Comparison of ENCODE assay signal across 17 cellular contexts in the genomic region with DNA sequence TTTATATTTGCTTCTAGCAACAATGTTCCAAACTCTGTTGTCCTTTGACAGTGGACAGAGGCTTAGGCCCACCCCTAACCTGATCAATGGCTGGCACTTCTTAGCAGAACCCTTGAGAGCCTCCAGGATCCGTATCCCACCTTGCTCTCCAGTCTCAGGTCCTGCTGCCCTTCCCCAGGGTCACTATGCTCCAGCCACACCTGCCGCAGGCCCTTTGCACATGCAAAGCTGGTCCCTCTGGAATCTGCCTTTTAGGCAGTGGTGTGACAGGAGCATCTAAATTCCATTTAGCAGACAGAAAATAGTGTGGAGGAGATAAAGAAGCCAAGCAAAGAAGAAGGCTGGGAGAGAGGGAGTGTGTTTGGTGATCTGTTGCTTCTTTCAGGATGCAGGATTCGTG.
DNase-seq lines count a peak whose midpoint lies in the region; ATAC-seq and TF ChIP-seq lines count a peak whose summit lies in the region.
"Had no signal": no experiment of that assay in that cellular context is flagged by ENCODE, and none has a peak within 500 bp of the region (broad histone marks: within the 10 kb centered on the region; RNA-seq: fewer than 3 reads in every experiment).

No MANE protein-coding gene starts in this region.

- H3K9me3 ChIP-seq in sigmoid colon, result no peaks in the 10 kb centered on the region
- no peaks in the 10 kb centered on the region for H3K9me3 ChIP-seq in suprapubic skin
- H3K9me3 ChIP-seq: HAP-1 had no signal

- TF ChIP-seq CTCF in VCaP (conservative IDR thresholded peaks at IDR 0.05) (no peak), sigmoid colon (IDR thresholded peaks at IDR 0.05) (no peak), suprapubic skin (IDR thresholded peaks at IDR 0.05) (no peak)

- peak overlapping the region; percentile 67 for H3K27ac ChIP-seq in VCaP
- peak overlapping the region in 1 of 4 donors; percentile 47 for H3K27ac ChIP-seq in sigmoid colon
- no peak overlapping the region for H3K27ac ChIP-seq in suprapubic skin
- H3K27ac ChIP-seq: 22Rv1 had no signal

- no peak for ATAC-seq in GM18858 (IDR thresholded peaks at IDR 0.05; ENCODE audit: unreplicated experiment)
- ATAC-seq: GM23338 had no signal

- H3K4me1 ChIP-seq in sigmoid colon (peaks cover 0 to 18% (median 16%) of the 10 kb centered on the region in 4 donors), suprapubic skin (no peaks in the 10 kb centered on the region)

- TF ChIP-seq EP300 in sigmoid colon (IDR thresholded peaks at IDR 0.05) (no peak), suprapubic skin (IDR thresholded peaks at IDR 0.05) (no peak)

- intact Hi-C loops in sigmoid colon (cut with DNase I), result no loop called here

- TF ChIP-seq POLR2A in sigmoid colon (IDR thresholded peaks at IDR 0.05), result no peak
- no peak for TF ChIP-seq POLR2A in suprapubic skin (IDR thresholded peaks at IDR 0.05)

- no peaks in the 10 kb centered on the region for H3K36me3 ChIP-seq in sigmoid colon
- H3K36me3 ChIP-seq in suprapubic skin, result no peaks in the 10 kb centered on the region
- H3K36me3 ChIP-seq: HAP-1 had no signal

- WGBS in sigmoid colon, 2 donors, result 78 to 86% methylated on average over 3 of the region's 3 CpGs
- WGBS in suprapubic skin, result 71% methylated on average over 3 of the region's 3 CpGs

- peak; percentile 37 for DNase-seq in activated effector memory CD4-positive, alpha-beta T cell treated with anti-CD3 and anti-CD28 coated beads, Interleukin-2, amount 50 U/mL, for 16 hours
- DNase-seq in activated effector memory CD4-positive, alpha-beta T cell treated with Interleukin-2 at 50 U/mL for 16 hours, result no peak
- peak; percentile 12 for DNase-seq in mesenteric fat pad (ENCODE audit: low spot score)
- DNase-seq in sigmoid colon, result peak; percentile 24
- no peak for DNase-seq in suprapubic skin (ENCODE audit: low spot score in 2 of 2)
- no peak for DNase-seq in kidney glomerular epithelial cell (lab: John Stamatoyannopoulos, UW)
- DNase-seq: C1 segment of cervical spinal cord; Calu3; CD4-positive, alpha-beta memory T cell; COR-L47; DMS53; DMS79 treated with DMSO at 0.1 percent for 48 hours had no signal

- H3K4me3 ChIP-seq in sigmoid colon, result no peak overlapping the region
- no peak overlapping the region for H3K4me3 ChIP-seq in suprapubic skin
- H3K4me3 ChIP-seq: GM23338, HAP-1 had no signal

- H3K27me3 ChIP-seq in sigmoid colon (no peaks in the 10 kb centered on the region), suprapubic skin (peaks cover 3% of the 10 kb centered on the region)

Comparison
In these comparisons a context has a peak if more than half of its experiments do, and no peak if none do; other contexts are left out.
1. DNase-seq: peak in activated effector memory CD4-positive, alpha-beta T cell treated with anti-CD3 and anti-CD28 coated beads, Interleukin-2, amount 50 U/mL, for 16 hours (single experiment), mesenteric fat pad (single experiment) and sigmoid colon (single experiment); none in activated effector memory CD4-positive, alpha-beta T cell treated with Interleukin-2 at 50 U/mL for 16 hours (single experiment), suprapubic skin (0 of 2) and kidney glomerular epithelial cell (single experiment).